Comparison of ENCODE assay signal across 8 cellular contexts in genomic region chr16:68529931-68530667, GRCh38. TPM values are rescaled to one million over a fixed set of nuclear protein-coding genes. Genes with fewer than 3 reads are reported as not detected.
DNase-seq lines count a peak whose midpoint lies in the region; ATAC-seq and TF ChIP-seq lines count a peak whose summit lies in the region.

No MANE protein-coding gene starts in this region.

- H3K4me1 ChIP-seq in BE2C (no peaks in the 10 kb centered on the region), mucosa of rectum (ENCODE audit: control insufficient read depth in 2 of 2, insufficient read depth in 2 of 2, low read length in 2 of 2) (peaks cover 18% of the 10 kb centered on the region in 2 donors)

- H3K27me3 ChIP-seq in BE2C (no peaks in the 10 kb centered on the region), mucosa of rectum (ENCODE audit: control insufficient read depth in 2 of 2, insufficient read depth in 2 of 2, low read length in 2 of 2) (no peaks in the 10 kb centered on the region)

- DNase-seq in BE2C = peak; percentile 87
- DNase-seq in HS-27A (ENCODE audit: low read depth) = peak; percentile 57
- peak; percentile 62 for DNase-seq in NOMO-1 treated with DMSO at 0.1 percent for 48 hours (lab: John Stamatoyannopoulos, UW; ENCODE audit: unreplicated experiment)
- peak; percentile 89 for DNase-seq in activated T-cell treated with anti-CD3 and anti-CD28 coated beads for 4 hours
- no peak for DNase-seq in epithelial cell of proximal tubule (ENCODE audit: low read depth)
- DNase-seq in stimulated activated CD8-positive, alpha-beta memory T cell treated with anti-CD3 and anti-CD28 coated beads, Interleukin-4, amount 100 ng/mL, for 24 hours (ENCODE audit: low read depth) = peak; percentile 83

- ATAC-seq in GM19372 (IDR thresholded peaks at IDR 0.05; ENCODE audit: low read depth, unreplicated experiment) = peak; percentile 89

- TF ChIP-seq CTCF in BE2C (IDR thresholded peaks at IDR 0.05; ENCODE audit: low read depth, low read length) (no peak), epithelial cell of proximal tubule (conservative IDR thresholded peaks at IDR 0.05; ENCODE audit: low read depth, low read length) (no peak)

- H3K36me3 ChIP-seq in BE2C = no peaks in the 10 kb centered on the region
- no peaks in the 10 kb centered on the region for H3K36me3 ChIP-seq in mucosa of rectum (ENCODE audit: control insufficient read depth in 2 of 2, insufficient read depth in 2 of 2, low read length in 2 of 2)

- H3K9ac ChIP-seq in mucosa of rectum (ENCODE audit: low read depth in 1 of 2, low read length in 2 of 2) = peak overlapping the region; percentile 49 to 76

- H3K4me3 ChIP-seq in BE2C (ENCODE audit: low read depth, low read length) = peak overlapping the region; percentile 62
- peak overlapping the region; percentile 85 for H3K4me3 ChIP-seq in epithelial cell of proximal tubule (ENCODE audit: low read depth, low read length)
- peak overlapping the region; percentile 75 to 81 for H3K4me3 ChIP-seq in mucosa of rectum (ENCODE audit: low read length in 2 of 2)

- no peak overlapping the region for H3K27ac ChIP-seq in mucosa of rectum (ENCODE audit: low read depth in 2 of 2, low read length in 2 of 2)

- H3K9me3 ChIP-seq in BE2C (no peaks in the 10 kb centered on the region; the same call in 1 of the 2 replicates), mucosa of rectum (ENCODE audit: control insufficient read depth in 2 of 2, low read length in 2 of 2) (no peaks in the 10 kb centered on the region)

RNA-seq across cellular contexts. Expression of gene ZFP90, which starts 9.0 kb away (rescaled TPM):
- 14.9 TPM for polyA plus RNA-seq in BE2C (2012; ENCODE audit: insufficient read depth, insufficient read length, low read depth)
- total RNA-seq in epithelial cell of proximal tubule = 16.2 and 23.9 TPM in 2 replicates
